In the genomic region with DNA sequence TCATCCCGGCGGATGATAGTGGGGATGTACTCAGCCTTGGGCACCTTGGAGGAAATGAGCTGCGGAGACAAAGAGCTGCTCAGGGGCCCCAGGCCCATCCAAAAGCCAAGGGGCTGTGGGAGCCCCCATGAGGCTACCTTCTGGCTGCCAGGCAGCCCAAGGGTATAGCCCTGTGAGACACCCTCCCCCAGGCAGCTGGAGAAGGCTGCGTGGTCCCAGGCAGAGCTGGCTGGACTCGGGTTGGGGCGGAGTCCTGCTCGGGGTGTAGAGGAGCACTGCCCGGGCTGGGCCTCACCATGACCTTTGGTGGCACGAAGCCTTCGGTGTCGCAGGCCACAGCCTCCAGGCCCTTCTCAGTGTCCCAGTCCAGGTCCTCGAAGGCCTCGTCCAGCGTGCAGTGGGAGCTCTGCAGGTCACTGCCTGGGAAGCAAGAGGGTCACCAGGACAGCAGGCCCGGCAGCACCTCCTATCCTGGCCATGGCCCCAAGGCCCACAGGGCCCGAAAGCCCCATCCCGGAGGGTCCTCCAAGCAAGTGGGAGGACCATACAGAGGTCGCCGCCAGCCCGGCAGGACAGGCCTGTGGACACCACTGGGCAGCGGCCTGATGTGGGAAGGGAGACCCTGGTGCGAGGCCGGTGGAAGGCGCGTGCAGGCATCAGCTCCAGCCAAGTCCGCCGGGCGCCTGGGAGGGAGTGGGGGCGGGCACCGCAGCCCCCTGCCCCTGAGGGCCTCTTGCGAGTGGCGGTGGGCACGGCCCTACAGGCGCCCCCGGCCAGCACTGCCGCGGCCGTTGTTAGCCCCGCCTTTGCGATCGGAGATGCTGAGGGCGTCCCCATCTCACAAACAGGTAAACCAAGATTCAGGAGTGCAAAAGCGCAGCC, we compare ENCODE assay signal across 8 cellular contexts. TPM values are rescaled to one million over a fixed set of nuclear protein-coding genes. Genes with fewer than 3 reads are reported as not detected.
DNase-seq lines count a peak whose midpoint lies in the region; ATAC-seq and TF ChIP-seq lines count a peak whose summit lies in the region.
"Had no signal": no experiment of that assay in that cellular context is flagged by ENCODE, and none has a peak within 500 bp of the region (broad histone marks: within the 10 kb centered on the region; RNA-seq: fewer than 3 reads in every experiment).

No MANE protein-coding gene starts in this region.

- no peak overlapping the region for H3K27ac ChIP-seq in brain microvascular endothelial cell
- H3K27ac ChIP-seq in left lung = no peak overlapping the region
- peak overlapping the region in 4 of 8 donors; percentile 59 to 88 (median 72) for H3K27ac ChIP-seq in spleen

- H3K4me1 ChIP-seq in left lung = peaks cover 2 to 33% of the 10 kb centered on the region in 2 donors
- peaks cover 15 to 61% (median 38%) of the 10 kb centered on the region in 6 donors for H3K4me1 ChIP-seq in spleen

- H3K36me3 ChIP-seq in H7 (replicated peaks; ENCODE audit: control insufficient read depth, insufficient read depth, low read length) = peaks cover 10% of the 10 kb centered on the region
- H3K36me3 ChIP-seq in brain microvascular endothelial cell (replicated peaks) = peaks cover 36% of the 10 kb centered on the region
- H3K36me3 ChIP-seq in left lung = peaks cover 0 to 30% of the 10 kb centered on the region in 2 donors
- H3K36me3 ChIP-seq in spleen = peaks cover 0 to 55% (median 8%) of the 10 kb centered on the region in 6 donors

- H3K27me3 ChIP-seq in H7 (ENCODE audit: control insufficient read depth, insufficient read depth, low read length) = no peaks in the 10 kb centered on the region; the same call in 1 of the 2 replicates
- no peaks in the 10 kb centered on the region for H3K27me3 ChIP-seq in brain microvascular endothelial cell (replicated peaks)
- H3K27me3 ChIP-seq in left lung = peaks cover 0 to under 1% of the 10 kb centered on the region in 2 donors
- no peaks in the 10 kb centered on the region for H3K27me3 ChIP-seq in spleen (replicated peaks in 1 of 7)

- peak overlapping the region; percentile 42 for H3K4me3 ChIP-seq in H7 (ENCODE audit: insufficient read depth, low read depth, low read length)
- H3K4me3 ChIP-seq in brain microvascular endothelial cell (ENCODE audit: low read depth, low read length) = peak overlapping the region; percentile 47
- H3K4me3 ChIP-seq in left lung = peak overlapping the region; percentile 22 to 50
- peak overlapping the region in 5 of 8 donors; percentile 17 to 71 (median 47) for H3K4me3 ChIP-seq in spleen

- ATAC-seq in left lung = no peak
- ATAC-seq in GM21381 (IDR thresholded peaks at IDR 0.05; ENCODE audit: unreplicated experiment) = no peak
- ATAC-seq in GM19351 (IDR thresholded peaks at IDR 0.05; ENCODE audit: unreplicated experiment) = no peak

- intact Hi-C loops in left lung (cut with DNase I) = no loop called here
- intact Hi-C loops in spleen (cut with DNase I; ENCODE audit: low total_unique reads) = no loop called here

- no peak for TF ChIP-seq POLR2A in spleen (IDR thresholded peaks at IDR 0.05)

- DNase-seq in H7 = peak; percentile 44
- no peak for DNase-seq in brain microvascular endothelial cell
- peak; percentile 41 to 86 for DNase-seq in left lung
- DNase-seq in spleen = peak; percentile 90
- no peak for DNase-seq in NCI-H1930 (lab: John Stamatoyannopoulos, UW)

- no peak for TF ChIP-seq CTCF in brain microvascular endothelial cell (IDR thresholded peaks at IDR 0.05; ENCODE audit: low read depth, low read length, missing control alignments)
- no peak for TF ChIP-seq CTCF in left lung (IDR thresholded peaks at IDR 0.05)
- TF ChIP-seq CTCF in spleen (IDR thresholded peaks at IDR 0.05 in 8 of 11, conservative IDR thresholded peaks at IDR 0.05 in 3 of 11) = no peak

- WGBS in spleen, 5 donors = 83 to 89% (median 85%) methylated on average over 13 to 43 of the region's 43 CpGs

- H3K9me3 ChIP-seq in left lung (no peaks in the 10 kb centered on the region), spleen (no peaks in the 10 kb centered on the region)

- in situ Hi-C loops in brain microvascular endothelial cell (cut with HindIII; ENCODE audit: low pct_ligation_motif_present, low sequenced_read_pairs) = no loop called here

RNA-seq across cellular contexts. Expression of a gene that starts 6.1 kb away (rescaled TPM):
- 37.9 and 39.0 TPM in 2 replicates for total RNA-seq in H7 (2014; rRNA removed; shearing (Covaris generic))
- total RNA-seq in left lung (10 to 100 TPM; 29.5 to 31.4 TPM), spleen (10 to 100 TPM; 21.8 to 39.0 (median 25.5) TPM)
- 10 to 100 TPM; 21.8 to 49.3 (median 26.7) TPM for polyA plus RNA-seq in spleen

RNA-seq across cellular contexts. Expression of a gene that starts 11.8 kb away (rescaled TPM):
- 0.55 and 0.76 TPM in 2 replicates for total RNA-seq in H7 (2014; rRNA removed; shearing (Covaris generic))
- total RNA-seq in left lung = under 1 TPM in 1 of 2 donors, not detected in 1; 0.15 TPM
- total RNA-seq in spleen = under 1 TPM in 3 of 7 donors, not detected in 4; 0.26 to 0.37 (median 0.28) TPM
- polyA plus RNA-seq in spleen = under 1 TPM; 0.07 to 0.10 (median 0.09) TPM
- total RNA-seq: NCI-H460 had no signal

RNA-seq across cellular contexts. Expression of a gene that starts 29.8 kb away (rescaled TPM):
- 0.78 and 1.0 TPM in 2 replicates for total RNA-seq in H7 (2014; rRNA removed; shearing (Covaris generic))
- 1 to 10 TPM; 6.1 to 8.7 TPM for total RNA-seq in left lung
- 10 to 100 TPM in 2 of 7 donors, 1 to 10 TPM in 5; 1.9 to 15.0 (median 5.3) TPM for total RNA-seq in spleen
- polyA plus RNA-seq in spleen = 10 to 100 TPM in 1 of 3 donors, 1 to 10 TPM in 2; 3.2 to 10.7 (median 7.8) TPM

RNA-seq across cellular contexts. Expression of a gene that starts 30.0 kb away (rescaled TPM):
- 7.0 and 15.7 TPM in 2 replicates for total RNA-seq in H7 (2014; rRNA removed; shearing (Covaris generic))
- 10 to 100 TPM; 13.7 to 21.8 TPM for total RNA-seq in left lung
- 10 to 100 TPM; 14.5 to 52.8 (median 29.8) TPM for total RNA-seq in spleen
- 10 to 100 TPM; 15.6 to 62.3 (median 43.4) TPM for polyA plus RNA-seq in spleen

Comparison
In these comparisons a context has a peak if more than half of its experiments do, and no peak if none do; other contexts are left out.
1. DNase-seq: peak in H7 (single experiment), left lung (2 of 2) and spleen (single experiment); none in brain microvascular endothelial cell (single experiment) and NCI-H1930 (0 of 2).
2. Peak in every context shown above with its lines, with median percentiles within 50 percentile points of each other: H3K4me3 ChIP-seq.